In genomic region chr12:120125029-120125428, GRCh38 we compare ENCODE assay signal across 1 cellular context.
TF ChIP-seq lines count a peak whose summit lies in the region.

No MANE protein-coding gene starts in this region.

TF ChIP-seq in HepG2, 621 proteins besides CTCF, POLR2A, EP300 and RAD21 (continued from another document):
- TF ChIP-seq THAP8 (CRISPR knock-in tag; IDR thresholded peaks at IDR 0.05; ENCODE audit: borderline replicate concordance) = no peak
- TF ChIP-seq RBM22 (optimal IDR thresholded peaks at IDR 0.05; ENCODE audit: low read length) = peak; percentile 34
- no peak for TF ChIP-seq RXRB (CRISPR knock-in tag; IDR thresholded peaks at IDR 0.05; ENCODE audit: borderline replicate concordance)
- TF ChIP-seq STAT5B (CRISPR knock-in tag; IDR thresholded peaks at IDR 0.05) = no peak
